Comparison of ENCODE assay signal across 8 cellular contexts in genomic region chr2:230864605-230865323, GRCh38. TPM values are rescaled to one million over a fixed set of nuclear protein-coding genes. Genes with fewer than 3 reads are reported as not detected.
A peak's percentile ranks its signal among the peaks of the same experiment; 100 is the strongest.
DNase-seq lines count a peak whose midpoint lies in the region; ATAC-seq, FAIRE-seq and TF ChIP-seq lines count a peak whose summit lies in the region.

A gene with protein sequence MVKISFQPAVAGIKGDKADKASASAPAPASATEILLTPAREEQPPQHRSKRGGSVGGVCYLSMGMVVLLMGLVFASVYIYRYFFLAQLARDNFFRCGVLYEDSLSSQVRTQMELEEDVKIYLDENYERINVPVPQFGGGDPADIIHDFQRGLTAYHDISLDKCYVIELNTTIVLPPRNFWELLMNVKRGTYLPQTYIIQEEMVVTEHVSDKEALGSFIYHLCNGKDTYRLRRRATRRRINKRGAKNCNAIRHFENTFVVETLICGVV (plus strand): TSS chr2:230864942. CDS start chr2:230865026, 84 bp downstream.

- H3K27ac ChIP-seq in SJSA1 (peak within 1 kb of the TSS; percentile 31; the same call in 1 of the 2 replicates), pancreas (peak within 1 kb of the TSS in 1 of 4 donors; percentile 26)

- H3K36me3 Mint-ChIP-seq in activated naive CD4-positive, alpha-beta T cell treated with anti-CD3 and anti-CD28 coated beads, Interleukin-2, amount 50 U/mL, for 24 hours = no peaks in the 10 kb centered on the region
- no peaks in the 10 kb centered on the region for H3K36me3 Mint-ChIP-seq in glutamatergic neuron (ENCODE audit: unreplicated experiment)
- H3K36me3 Mint-ChIP-seq in type B pancreatic cell = no peaks in the 10 kb centered on the region

- H3K36me3 ChIP-seq in SJSA1 (peaks cover 11% of the 10 kb centered on the region), pancreas (no peaks in the 10 kb centered on the region)

- peaks cover 53% of the 10 kb centered on the region for H3K4me1 Mint-ChIP-seq in activated naive CD4-positive, alpha-beta T cell treated with anti-CD3 and anti-CD28 coated beads, Interleukin-2, amount 50 U/mL, for 24 hours
- peaks cover 23% of the 10 kb centered on the region for H3K4me1 Mint-ChIP-seq in glutamatergic neuron (ENCODE audit: low read depth, unreplicated experiment)
- peaks cover 43% of the 10 kb centered on the region for H3K4me1 Mint-ChIP-seq in type B pancreatic cell (ENCODE audit: unreplicated experiment)

- peak within 1 kb of the TSS; percentile 85 for H3K4me3 Mint-ChIP-seq in activated naive CD4-positive, alpha-beta T cell treated with anti-CD3 and anti-CD28 coated beads, Interleukin-2, amount 50 U/mL, for 24 hours
- H3K4me3 Mint-ChIP-seq in glutamatergic neuron (ENCODE audit: unreplicated experiment) = peak within 1 kb of the TSS; percentile 99
- peak within 1 kb of the TSS; percentile 96 for H3K4me3 Mint-ChIP-seq in type B pancreatic cell

- WGBS in pancreas, 2 donors = 1% methylated on average over 35 to 77 of the region's 77 CpGs

- intact Hi-C loops in pancreas (cut with DNase I) = no loop called here

- peak; percentile 83 to 91 (median 88) for ATAC-seq in pancreas

- H3K27me3 Mint-ChIP-seq in activated naive CD4-positive, alpha-beta T cell treated with anti-CD3 and anti-CD28 coated beads, Interleukin-2, amount 50 U/mL, for 24 hours = no peaks in the 10 kb centered on the region
- peaks cover 6% of the 10 kb centered on the region for H3K27me3 Mint-ChIP-seq in glutamatergic neuron (ENCODE audit: unreplicated experiment)
- H3K27me3 Mint-ChIP-seq in type B pancreatic cell = no peaks in the 10 kb centered on the region

- DNase-seq in D341Med (ENCODE audit: low spot score) (peak; percentile 96), GM20000 (ENCODE audit: low spot score) (peak; percentile 94), HT1080 (ENCODE audit: low read depth) (peak; percentile 35), SJSA1 (ENCODE audit: low read depth in 1 of 2, low spot score in 2 of 2) (peak; percentile 67 to 84), glutamatergic neuron (peak; percentile 83), pancreas (peak; percentile 59 to 85 (median 70)), type B pancreatic cell (ENCODE audit: extremely low spot score, unreplicated experiment) (peak; percentile 86)

- FAIRE-seq in pancreas (lab: Jason Lieb, UNC) = no peak

- TF ChIP-seq CTCF in GM20000 (IDR thresholded peaks at IDR 0.05; ENCODE audit: extremely low read depth, missing control alignments) (peak; percentile 55), glutamatergic neuron (IDR thresholded peaks at IDR 0.05; ENCODE audit: partially characterized antibody, unreplicated experiment) (peak; percentile 42), pancreas (IDR thresholded peaks at IDR 0.05) (no peak), type B pancreatic cell (conservative IDR thresholded peaks at IDR 0.05) (peak; percentile 63)

- H3K4me3 ChIP-seq in SJSA1 (peak within 1 kb of the TSS; percentile 97), pancreas (peak within 1 kb of the TSS; percentile 59 to 93 (median 83))

- H3K27me3 ChIP-seq in SJSA1 (replicated peaks) = no peaks in the 10 kb centered on the region
- H3K27me3 ChIP-seq in pancreas = no peaks in the 10 kb centered on the region

- H3K9me3 ChIP-seq in SJSA1 (replicated peaks) (peaks cover 4% of the 10 kb centered on the region), pancreas (no peaks in the 10 kb centered on the region)

- H3K4me1 ChIP-seq in SJSA1 (replicated peaks) (peaks cover 17% of the 10 kb centered on the region), pancreas (peaks cover 0 to 14% (median 9%) of the 10 kb centered on the region in 3 donors)

- no peaks in the 10 kb centered on the region for H3K9me3 Mint-ChIP-seq in activated naive CD4-positive, alpha-beta T cell treated with anti-CD3 and anti-CD28 coated beads, Interleukin-2, amount 50 U/mL, for 24 hours
- H3K9me3 Mint-ChIP-seq in glutamatergic neuron (ENCODE audit: unreplicated experiment) (peaks cover 8% of the 10 kb centered on the region), type B pancreatic cell (peaks cover 1% of the 10 kb centered on the region)

- peak within 1 kb of the TSS; percentile 53 for H3K27ac Mint-ChIP-seq in activated naive CD4-positive, alpha-beta T cell treated with anti-CD3 and anti-CD28 coated beads, Interleukin-2, amount 50 U/mL, for 24 hours
- H3K27ac Mint-ChIP-seq in glutamatergic neuron (ENCODE audit: unreplicated experiment) (peak within 1 kb of the TSS; percentile 69), type B pancreatic cell (peak within 1 kb of the TSS; percentile 91)

RNA-seq across cellular contexts. Expression of the gene that starts here (rescaled TPM):
- 32.6 and 39.4 TPM in 2 replicates for total RNA-seq in HT1080 (2014; rRNA removed; shearing (Covaris generic))
- 32.3 and 40.5 TPM in 2 replicates for polyA plus RNA-seq in HT1080 (2015; cell fraction: cytosol; rRNA removed)
- 34.8 and 38.8 TPM in 2 replicates for polyA plus RNA-seq in HT1080 (2015; cell fraction: nucleus; rRNA removed)
- total RNA-seq in SJSA1 (2014; rRNA removed; shearing (Covaris generic)) = 161 and 216 TPM in 2 replicates
- total RNA-seq in glutamatergic neuron (ENCODE audit: unreplicated experiment) (72.0 TPM), pancreas (10 to 100 TPM; 26.2 to 68.7 (median 40.3) TPM), type B pancreatic cell (ENCODE audit: low replicate concordance) (211 and 285 TPM in 2 replicates)
- 10 to 100 TPM; 39.0 to 96.3 TPM for polyA plus RNA-seq in pancreas

Comparison
In these comparisons a context has a peak if more than half of its experiments do, and no peak if none do; other contexts are left out.
1. DNase-seq: peak in every context shown above with its lines; median percentile 96 in D341Med; 94 in GM20000; 86 in type B pancreatic cell; 83 in glutamatergic neuron; 76 in SJSA1; 70 in pancreas; 35 in HT1080.
2. CTCF ChIP-seq: peak in GM20000 (single experiment), glutamatergic neuron (single experiment) and type B pancreatic cell (single experiment); none in pancreas (0 of 4).
3. Peak in every context shown above with its lines, with median percentiles within 50 percentile points of each other: H3K27ac Mint-ChIP-seq and H3K4me3 Mint-ChIP-seq.